8 cellular contexts compared by ENCODE assay signal in genomic region chr3:63863150-63864007, GRCh38. TPM values are rescaled to one million over a fixed set of nuclear protein-coding genes. Genes with fewer than 3 reads are reported as not detected.
A peak's percentile ranks its signal among the peaks of the same experiment; 100 is the strongest.
DNase-seq lines count a peak whose midpoint lies in the region; ATAC-seq and TF ChIP-seq lines count a peak whose summit lies in the region.

A gene with protein sequence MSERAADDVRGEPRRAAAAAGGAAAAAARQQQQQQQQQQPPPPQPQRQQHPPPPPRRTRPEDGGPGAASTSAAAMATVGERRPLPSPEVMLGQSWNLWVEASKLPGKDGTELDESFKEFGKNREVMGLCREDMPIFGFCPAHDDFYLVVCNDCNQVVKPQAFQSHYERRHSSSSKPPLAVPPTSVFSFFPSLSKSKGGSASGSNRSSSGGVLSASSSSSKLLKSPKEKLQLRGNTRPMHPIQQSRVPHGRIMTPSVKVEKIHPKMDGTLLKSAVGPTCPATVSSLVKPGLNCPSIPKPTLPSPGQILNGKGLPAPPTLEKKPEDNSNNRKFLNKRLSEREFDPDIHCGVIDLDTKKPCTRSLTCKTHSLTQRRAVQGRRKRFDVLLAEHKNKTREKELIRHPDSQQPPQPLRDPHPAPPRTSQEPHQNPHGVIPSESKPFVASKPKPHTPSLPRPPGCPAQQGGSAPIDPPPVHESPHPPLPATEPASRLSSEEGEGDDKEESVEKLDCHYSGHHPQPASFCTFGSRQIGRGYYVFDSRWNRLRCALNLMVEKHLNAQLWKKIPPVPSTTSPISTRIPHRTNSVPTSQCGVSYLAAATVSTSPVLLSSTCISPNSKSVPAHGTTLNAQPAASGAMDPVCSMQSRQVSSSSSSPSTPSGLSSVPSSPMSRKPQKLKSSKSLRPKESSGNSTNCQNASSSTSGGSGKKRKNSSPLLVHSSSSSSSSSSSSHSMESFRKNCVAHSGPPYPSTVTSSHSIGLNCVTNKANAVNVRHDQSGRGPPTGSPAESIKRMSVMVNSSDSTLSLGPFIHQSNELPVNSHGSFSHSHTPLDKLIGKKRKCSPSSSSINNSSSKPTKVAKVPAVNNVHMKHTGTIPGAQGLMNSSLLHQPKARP (plus strand): TSS chr3:63863867. CDS start chr3:63912599, 48,732 bp downstream.
TSS of gene THOC7 (minus strand) at chr3:63863805. CDS start at chr3:63863790, 15 bp downstream.

- H3K4me1 ChIP-seq in adipocyte (ENCODE audit: control insufficient read depth, insufficient read depth, low read length) (peaks cover 12% of the 10 kb centered on the region), heart left ventricle (peaks cover 3 to 22% (median 15%) of the 10 kb centered on the region in 12 donors), urinary bladder (ENCODE audit: insufficient read depth) (no peaks in the 10 kb centered on the region)

- intact Hi-C loops in heart left ventricle (cut with DNase I), result loop anchor here in 8 of 10 donors (2.0 to 10.0 kb wide), 5 partner anchors 47 to 131 kb away; partner anchors contain the start of gene SCAANT1 (in 5 of the 8)

- peaks cover 32% of the 10 kb centered on the region for H3K4me1 Mint-ChIP-seq in progenitor cell of endocrine pancreas (ENCODE audit: low read depth)

- H3K27ac ChIP-seq in heart left ventricle, result peak within 1 kb of the TSS; percentile 79 to 96 (median 92)
- peak within 1 kb of the TSS; percentile 87 for H3K27ac ChIP-seq in urinary bladder (ENCODE audit: low read depth)

- peak within 1 kb of the TSS; percentile 94 for H3K4me3 Mint-ChIP-seq in progenitor cell of endocrine pancreas (ENCODE audit: low read depth)

- H3K9me3 ChIP-seq in adipocyte (ENCODE audit: control insufficient read depth, low read length) (no peaks in the 10 kb centered on the region), heart left ventricle (no peaks in the 10 kb centered on the region)

- ATAC-seq in GM19397 (IDR thresholded peaks at IDR 0.05; ENCODE audit: unreplicated experiment), result peak; percentile 79
- peak; percentile 58 for ATAC-seq in HG03558 (IDR thresholded peaks at IDR 0.05; ENCODE audit: extremely low read depth, unreplicated experiment)
- peak; percentile 45 to 90 (median 84) for ATAC-seq in heart left ventricle

- peaks cover 10% of the 10 kb centered on the region for H3K36me3 Mint-ChIP-seq in progenitor cell of endocrine pancreas (ENCODE audit: insufficient read depth)

- H3K27ac Mint-ChIP-seq in progenitor cell of endocrine pancreas, result peak within 1 kb of the TSS; percentile 98

- H3K27me3 Mint-ChIP-seq in progenitor cell of endocrine pancreas, result no peaks in the 10 kb centered on the region

- peak within 1 kb of the TSS; percentile 98 for H3K9ac ChIP-seq in adipocyte (ENCODE audit: low read length)

- H3K9me3 Mint-ChIP-seq in progenitor cell of endocrine pancreas (ENCODE audit: low read depth), result no peaks in the 10 kb centered on the region

- H3K4me3 ChIP-seq in adipocyte (ENCODE audit: low read length) (peak within 1 kb of the TSS; percentile 91), heart left ventricle (peak within 1 kb of the TSS; percentile 90 to 99 (median 98)), urinary bladder (ENCODE audit: low read depth, low read length) (peak within 1 kb of the TSS; percentile 85)

- no peak for TF ChIP-seq POLR2A in heart left ventricle (IDR thresholded peaks at IDR 0.05)

- 0 to 1% (median 1%) methylated on average over 36 to 98 of the region's 98 CpGs for WGBS in heart left ventricle, 4 donors
- WGBS in urinary bladder, result 1% methylated on average over 91 of the region's 98 CpGs

- no peak for TF ChIP-seq CTCF in heart left ventricle (IDR thresholded peaks at IDR 0.05)
- TF ChIP-seq CTCF in progenitor cell of endocrine pancreas (IDR thresholded peaks at IDR 0.05; ENCODE audit: unreplicated experiment), result no peak

- H3K36me3 ChIP-seq in adipocyte (ENCODE audit: control insufficient read depth, insufficient read depth, low read length, severe bottlenecking) (no peaks in the 10 kb centered on the region), heart left ventricle (peaks cover 0 to 7% (median 0%) of the 10 kb centered on the region in 9 donors), urinary bladder (ENCODE audit: insufficient read depth) (no peaks in the 10 kb centered on the region)

- peak; percentile 58 for DNase-seq in COLO829 (ENCODE audit: low spot score)
- peak; percentile 57 for DNase-seq in SW480 (ENCODE audit: low spot score)
- peak; percentile 87 for DNase-seq in adipocyte (ENCODE audit: low read depth)
- DNase-seq in heart left ventricle, result peak; percentile 72 to 87 (median 78)
- DNase-seq in progenitor cell of endocrine pancreas (ENCODE audit: low spot score, unreplicated experiment), result peak; percentile 59

- H3K27me3 ChIP-seq in adipocyte (replicated peaks; ENCODE audit: control insufficient read depth, insufficient read depth, low read length), result no peaks in the 10 kb centered on the region
- H3K27me3 ChIP-seq in heart left ventricle, result no peaks in the 10 kb centered on the region

RNA-seq across cellular contexts. Expression of the first gene that starts in this region (rescaled TPM):
- total RNA-seq in heart left ventricle, result 10 to 100 TPM in 7 of 9 donors, 1 to 10 TPM in 2; 9.6 to 31.4 (median 21.2) TPM
- polyA plus RNA-seq in heart left ventricle, result 1 to 10 TPM; 4.5 to 5.0 TPM
- total RNA-seq in progenitor cell of endocrine pancreas, result 36.7 and 37.4 TPM in 2 replicates
- total RNA-seq in urinary bladder, result 27.0 TPM
- polyA plus RNA-seq in urinary bladder, result 6.2 TPM

RNA-seq across cellular contexts. Expression of gene THOC7, which starts in this region (rescaled TPM):
- total RNA-seq in heart left ventricle (10 to 100 TPM; 63.6 to 97.0 (median 77.4) TPM), progenitor cell of endocrine pancreas (52.6 and 53.4 TPM in 2 replicates), urinary bladder (51.2 TPM)
- polyA plus RNA-seq in heart left ventricle (100 to 1,000 TPM in 1 of 2 donors, 10 to 100 TPM in 1; 76.4 to 171 TPM), urinary bladder (63.5 TPM)

Comparison
In these comparisons a context has a peak if more than half of its experiments do, and no peak if none do; other contexts are left out.
1. Peak in every context shown above with its lines: DNase-seq, ATAC-seq, H3K4me3 ChIP-seq and H3K27ac ChIP-seq.